ENCODE assay signal across 8 cellular contexts in the genomic region with DNA sequence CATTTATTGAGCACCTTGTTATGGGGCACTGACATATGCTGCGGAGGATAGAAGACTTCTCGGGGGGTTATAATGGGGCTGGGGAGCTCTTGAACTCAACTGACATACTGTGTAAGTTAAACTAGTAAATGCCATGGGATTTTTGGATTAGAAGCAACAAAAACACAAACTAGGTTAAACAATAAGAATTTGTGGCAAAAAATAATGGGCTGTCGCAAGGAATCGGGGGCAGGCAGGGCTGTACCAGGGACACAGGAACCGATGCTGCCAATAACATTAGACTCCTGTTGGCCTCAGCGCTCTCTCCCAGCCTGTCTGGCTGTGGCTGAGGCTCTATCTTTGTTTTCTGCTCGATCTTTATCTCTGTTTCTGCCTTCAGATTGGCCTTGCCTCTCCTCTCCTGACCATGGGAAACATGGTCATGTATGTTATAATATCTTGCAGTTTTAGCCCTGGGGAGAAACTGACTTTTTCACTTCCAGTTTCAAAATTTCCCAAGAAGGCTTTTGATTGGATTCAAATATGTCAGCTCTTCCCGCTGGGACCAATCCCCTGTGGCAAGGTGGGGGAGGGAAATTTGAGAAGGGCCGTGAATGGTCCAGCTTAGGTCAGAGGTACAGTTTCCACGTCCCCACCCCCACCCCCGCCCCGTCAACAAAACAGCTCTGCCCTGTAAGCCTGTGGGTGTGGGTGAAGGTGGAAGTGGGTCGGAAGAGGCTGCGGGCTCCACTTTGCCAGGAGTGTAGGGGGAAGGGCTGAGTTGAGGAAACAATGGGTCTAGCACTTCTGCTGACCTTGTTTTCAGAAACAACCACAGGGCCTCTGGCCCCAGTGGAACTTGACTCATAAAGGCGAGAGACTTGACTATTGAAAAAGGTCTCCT.
A peak's percentile ranks its signal among the peaks of the same experiment; 100 is the strongest.
DNase-seq lines count a peak whose midpoint lies in the region; ATAC-seq and TF ChIP-seq lines count a peak whose summit lies in the region.

No MANE protein-coding gene starts in this region.

- H3K4me3 ChIP-seq in SK-N-SH (ENCODE audit: low read depth in 2 of 2, low read length in 1 of 2) (peak overlapping the region; percentile 12 to 45; a peak in 3 of 4 replicates), psoas muscle (peak overlapping the region; percentile 60)

- 22% methylated on average over 15 of the region's 15 CpGs for WGBS in SK-N-SH (ENCODE audit: low lambda C conversion rate)
- WGBS in adipose tissue, 3 donors: 10 to 49% (median 14%) methylated on average over 15 of the region's 15 CpGs
- WGBS in psoas muscle, 3 donors: 8 to 29% (median 8%) methylated on average over 15 of the region's 15 CpGs

- TF ChIP-seq CTCF in SK-N-SH (IDR thresholded peaks at IDR 0.05) (no peak; the same call in 1 of the 2 replicates), psoas muscle (IDR thresholded peaks at IDR 0.05) (no peak)

- no peaks in the 10 kb centered on the region for H3K9me2 ChIP-seq in SK-N-SH

- H3K9ac ChIP-seq in SK-N-SH: peak overlapping the region; percentile 67

- peak overlapping the region; percentile 74 for H2AFZ ChIP-seq in SK-N-SH (ENCODE audit: low read depth)

- DNase-seq in DMS153 (lab: John Stamatoyannopoulos, UW): peak; percentile 79
- DNase-seq in HT1080 (ENCODE audit: low read depth): peak; percentile 99
- DNase-seq in SK-N-SH: peak; percentile 54
- DNase-seq in left cardiac atrium: peak; percentile 80
- peak; percentile 70 to 85 for DNase-seq in psoas muscle
- DNase-seq in NCI-H446 treated with DMSO at 0.1 percent for 48 hours (lab: John Stamatoyannopoulos, UW): no peak

- peaks cover 37 to 40% of the 10 kb centered on the region in 2 experiments for H3K4me1 ChIP-seq in SK-N-SH (ENCODE audit: control insufficient read depth in 1 of 2, insufficient read depth in 2 of 2, low read depth in 1 of 2, low read length in 1 of 2)
- peaks cover 52% of the 10 kb centered on the region for H3K4me1 ChIP-seq in psoas muscle

- peak overlapping the region; percentile 85 to 97 for H3K27ac ChIP-seq in SK-N-SH (ENCODE audit: low read depth in 2 of 2, low read length in 1 of 2)
- H3K27ac ChIP-seq in adipose tissue (ENCODE audit: low read depth, low read length): peak overlapping the region; percentile 58
- H3K27ac ChIP-seq in psoas muscle: peak overlapping the region; percentile 95

- peaks cover 25% of the 10 kb centered on the region for H3F3A ChIP-seq in SK-N-SH (replicated peaks; ENCODE audit: insufficient read depth)

- H3K9me3 ChIP-seq in SK-N-SH (no peaks in the 10 kb centered on the region), psoas muscle (no peaks in the 10 kb centered on the region)

- CTCF ChIA-PET in SK-N-SH (lab: Yijun Ruan, JAX): interaction anchor here (0.7 to 4.6 kb wide), 4 partner anchors 17 to 307 kb away, joined by 3 to 38 read pairs (median 6); no protein-coding TSS in a partner anchor

- intact Hi-C loops in left cardiac atrium (cut with DNase I) (loop anchor here (2.0 to 10.0 kb wide), 3 partner anchors 162 to 306 kb away; a partner anchor contains a TSS), psoas muscle (cut with DNase I) (loop anchor here (2.0 to 5.0 kb wide), 3 partner anchors 14 to 311 kb away; no protein-coding TSS in a partner anchor)

- H3K27me3 ChIP-seq in SK-N-SH (ENCODE audit: insufficient read depth) (no peaks in the 10 kb centered on the region), psoas muscle (ENCODE audit: insufficient read depth in 3 of 3, low read length in 2 of 3) (no peaks in the 10 kb centered on the region)

- no peaks in the 10 kb centered on the region for H4K20me1 ChIP-seq in SK-N-SH (ENCODE audit: insufficient read depth)

- ATAC-seq in GM21390 (IDR thresholded peaks at IDR 0.05; ENCODE audit: unreplicated experiment) (peak; percentile 42), left cardiac atrium (peak; percentile 44 to 68), psoas muscle (peak; percentile 71 to 77 (median 74))

- no peak; a peak in 1 of 4 replicates for TF ChIP-seq EP300 in SK-N-SH (IDR thresholded peaks at IDR 0.05; ENCODE audit: borderline replicate concordance in 1 of 2, low read depth in 1 of 2, low read length in 1 of 2)

- TF ChIP-seq RAD21 in SK-N-SH (IDR thresholded peaks at IDR 0.05; ENCODE audit: low read length): peak; percentile 25; the same call in 1 of the 2 replicates

- peak overlapping the region; percentile 63 for H3K4me2 ChIP-seq in SK-N-SH

- POLR2A ChIA-PET in SK-N-SH (lab: Yijun Ruan, JAX): interaction anchor here (1.1 to 2.2 kb wide), 2 partner anchors 160 to 162 kb away, joined by 4 to 21 read pairs; a partner anchor contains a TSS

- H3K36me3 ChIP-seq in SK-N-SH (replicated peaks in 1 of 2; ENCODE audit: control insufficient read depth in 1 of 2, insufficient read depth in 2 of 2, low read length in 1 of 2) (no peaks in the 10 kb centered on the region), psoas muscle (ENCODE audit: insufficient read depth in 1 of 2, low read depth in 1 of 2) (no peaks in the 10 kb centered on the region)

- no peaks in the 10 kb centered on the region for H3K79me2 ChIP-seq in SK-N-SH (ENCODE audit: insufficient read depth)

TF ChIP-seq in SK-N-SH, 30 proteins besides CTCF, POLR2A, EP300 and RAD21 (continues in another document):
- TF ChIP-seq RCOR1 (IDR thresholded peaks at IDR 0.05; ENCODE audit: low read length) (no peak), FOSL2 (IDR thresholded peaks at IDR 0.05; ENCODE audit: borderline replicate concordance, low read depth) (no peak), JUND (IDR thresholded peaks at IDR 0.05) (no peak), SMC3 (IDR thresholded peaks at IDR 0.05; ENCODE audit: low read depth, low read length) (no peak), POLR2AphosphoS5 (IDR thresholded peaks at IDR 0.05; ENCODE audit: low read depth, low read length) (no peak), FOXM1 (IDR thresholded peaks at IDR 0.05; ENCODE audit: low read depth) (no peak; the same call in 1 of the 2 replicates), TCF12 (IDR thresholded peaks at IDR 0.05) (no peak; the same call in 1 of the 2 replicates), MXI1 (IDR thresholded peaks at IDR 0.05; ENCODE audit: low read depth, low read length) (no peak), MEF2A (IDR thresholded peaks at IDR 0.05; ENCODE audit: borderline replicate concordance, low read depth) (no peak), FOXJ3 (CRISPR knock-in tag; IDR thresholded peaks at IDR 0.05) (peak; percentile 28; the same call in 1 of the 2 replicates), GABPA (IDR thresholded peaks at IDR 0.05; ENCODE audit: low read depth) (no peak)
- TF ChIP-seq, protein P1, sequence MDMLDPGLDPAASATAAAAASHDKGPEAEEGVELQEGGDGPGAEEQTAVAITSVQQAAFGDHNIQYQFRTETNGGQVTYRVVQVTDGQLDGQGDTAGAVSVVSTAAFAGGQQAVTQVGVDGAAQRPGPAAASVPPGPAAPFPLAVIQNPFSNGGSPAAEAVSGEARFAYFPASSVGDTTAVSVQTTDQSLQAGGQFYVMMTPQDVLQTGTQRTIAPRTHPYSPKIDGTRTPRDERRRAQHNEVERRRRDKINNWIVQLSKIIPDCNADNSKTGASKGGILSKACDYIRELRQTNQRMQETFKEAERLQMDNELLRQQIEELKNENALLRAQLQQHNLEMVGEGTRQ (IDR thresholded peaks at IDR 0.05; ENCODE audit: borderline replicate concordance, low read depth, low read length): no peak
- TF ChIP-seq, protein P2, sequence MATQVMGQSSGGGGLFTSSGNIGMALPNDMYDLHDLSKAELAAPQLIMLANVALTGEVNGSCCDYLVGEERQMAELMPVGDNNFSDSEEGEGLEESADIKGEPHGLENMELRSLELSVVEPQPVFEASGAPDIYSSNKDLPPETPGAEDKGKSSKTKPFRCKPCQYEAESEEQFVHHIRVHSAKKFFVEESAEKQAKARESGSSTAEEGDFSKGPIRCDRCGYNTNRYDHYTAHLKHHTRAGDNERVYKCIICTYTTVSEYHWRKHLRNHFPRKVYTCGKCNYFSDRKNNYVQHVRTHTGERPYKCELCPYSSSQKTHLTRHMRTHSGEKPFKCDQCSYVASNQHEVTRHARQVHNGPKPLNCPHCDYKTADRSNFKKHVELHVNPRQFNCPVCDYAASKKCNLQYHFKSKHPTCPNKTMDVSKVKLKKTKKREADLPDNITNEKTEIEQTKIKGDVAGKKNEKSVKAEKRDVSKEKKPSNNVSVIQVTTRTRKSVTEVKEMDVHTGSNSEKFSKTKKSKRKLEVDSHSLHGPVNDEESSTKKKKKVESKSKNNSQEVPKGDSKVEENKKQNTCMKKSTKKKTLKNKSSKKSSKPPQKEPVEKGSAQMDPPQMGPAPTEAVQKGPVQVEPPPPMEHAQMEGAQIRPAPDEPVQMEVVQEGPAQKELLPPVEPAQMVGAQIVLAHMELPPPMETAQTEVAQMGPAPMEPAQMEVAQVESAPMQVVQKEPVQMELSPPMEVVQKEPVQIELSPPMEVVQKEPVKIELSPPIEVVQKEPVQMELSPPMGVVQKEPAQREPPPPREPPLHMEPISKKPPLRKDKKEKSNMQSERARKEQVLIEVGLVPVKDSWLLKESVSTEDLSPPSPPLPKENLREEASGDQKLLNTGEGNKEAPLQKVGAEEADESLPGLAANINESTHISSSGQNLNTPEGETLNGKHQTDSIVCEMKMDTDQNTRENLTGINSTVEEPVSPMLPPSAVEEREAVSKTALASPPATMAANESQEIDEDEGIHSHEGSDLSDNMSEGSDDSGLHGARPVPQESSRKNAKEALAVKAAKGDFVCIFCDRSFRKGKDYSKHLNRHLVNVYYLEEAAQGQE (IDR thresholded peaks at IDR 0.05; ENCODE audit: low read depth, low read length): no peak
- TF ChIP-seq, protein P3, sequence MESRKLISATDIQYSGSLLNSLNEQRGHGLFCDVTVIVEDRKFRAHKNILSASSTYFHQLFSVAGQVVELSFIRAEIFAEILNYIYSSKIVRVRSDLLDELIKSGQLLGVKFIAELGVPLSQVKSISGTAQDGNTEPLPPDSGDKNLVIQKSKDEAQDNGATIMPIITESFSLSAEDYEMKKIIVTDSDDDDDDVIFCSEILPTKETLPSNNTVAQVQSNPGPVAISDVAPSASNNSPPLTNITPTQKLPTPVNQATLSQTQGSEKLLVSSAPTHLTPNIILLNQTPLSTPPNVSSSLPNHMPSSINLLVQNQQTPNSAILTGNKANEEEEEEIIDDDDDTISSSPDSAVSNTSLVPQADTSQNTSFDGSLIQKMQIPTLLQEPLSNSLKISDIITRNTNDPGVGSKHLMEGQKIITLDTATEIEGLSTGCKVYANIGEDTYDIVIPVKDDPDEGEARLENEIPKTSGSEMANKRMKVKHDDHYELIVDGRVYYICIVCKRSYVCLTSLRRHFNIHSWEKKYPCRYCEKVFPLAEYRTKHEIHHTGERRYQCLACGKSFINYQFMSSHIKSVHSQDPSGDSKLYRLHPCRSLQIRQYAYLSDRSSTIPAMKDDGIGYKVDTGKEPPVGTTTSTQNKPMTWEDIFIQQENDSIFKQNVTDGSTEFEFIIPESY (IDR thresholded peaks at IDR 0.05; ENCODE audit: borderline replicate concordance, low read depth): no peak
